4 cellular contexts compared by ENCODE assay signal in genomic region chrX:809081-809480, GRCh38.
"Had no signal": no experiment of that assay in that cellular context is flagged by ENCODE, and none has a peak within 500 bp of the region (broad histone marks: within the 10 kb centered on the region; RNA-seq: fewer than 3 reads in every experiment).

No MANE protein-coding gene starts in this region.

- H2AFZ ChIP-seq: GM23338 had no signal

- DNase-seq: H7, HCEC 1CT, IMR-90 had no signal

- H3K4me2 ChIP-seq: GM23338 had no signal

- H3K4me3 ChIP-seq: GM23338 had no signal

- H3K27ac Mint-ChIP-seq: GM23338 had no signal

- H3K4me3 Mint-ChIP-seq: GM23338 had no signal
